Comparison of ENCODE assay signal across 13 cellular contexts in the genomic region with DNA sequence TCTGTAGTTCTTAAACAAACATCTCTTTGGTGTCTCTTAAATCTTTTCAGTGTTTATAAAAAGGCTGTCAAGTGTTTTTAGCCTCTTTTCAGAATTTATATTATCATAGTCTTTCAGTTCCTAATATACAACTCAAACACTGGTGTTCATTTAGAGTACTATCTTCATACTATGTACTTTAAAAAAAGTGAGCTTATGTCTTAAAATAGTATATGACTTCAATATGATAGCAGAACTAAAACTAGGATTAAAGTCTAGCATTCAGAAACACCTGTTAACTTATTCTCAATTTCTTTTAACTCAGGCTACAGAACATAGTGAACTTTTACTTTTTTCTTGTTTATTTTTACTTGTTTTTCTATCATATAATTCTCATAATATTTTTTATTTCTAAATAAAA. TPM values are rescaled to one million over a fixed set of nuclear protein-coding genes. Genes with fewer than 3 reads are reported as not detected.
DNase-seq lines count a peak whose midpoint lies in the region; ATAC-seq and TF ChIP-seq lines count a peak whose summit lies in the region.
"Had no signal": no experiment of that assay in that cellular context is flagged by ENCODE, and none has a peak within 500 bp of the region (broad histone marks: within the 10 kb centered on the region; RNA-seq: fewer than 3 reads in every experiment).

No MANE protein-coding gene starts in this region.

- no peaks in the 10 kb centered on the region for H3K36me3 Mint-ChIP-seq in activated B cell treated with CpG ODN at 0.5 μM for 24 hours (ENCODE audit: low read depth)
- H3K36me3 Mint-ChIP-seq in CD4-positive, alpha-beta T cell (ENCODE audit: low read depth), result no peaks in the 10 kb centered on the region
- H3K36me3 Mint-ChIP-seq in activated CD8-positive, alpha-beta memory T cell treated with anti-CD3 and anti-CD28 coated beads, Interleukin-2, amount 10 ng/mL, durations not matched to agents 7 days and 5 days, result no peaks in the 10 kb centered on the region

- peaks cover 40% of the 10 kb centered on the region for H3K4me1 Mint-ChIP-seq in activated B cell treated with CpG ODN at 0.5 μM for 24 hours
- no peaks in the 10 kb centered on the region for H3K4me1 Mint-ChIP-seq in CD4-positive, alpha-beta T cell (ENCODE audit: low read depth)
- H3K4me1 Mint-ChIP-seq in activated CD8-positive, alpha-beta memory T cell treated with anti-CD3 and anti-CD28 coated beads, Interleukin-2, amount 10 ng/mL, durations not matched to agents 7 days and 5 days, result no peaks in the 10 kb centered on the region

- H3K4me3 Mint-ChIP-seq in activated B cell treated with CpG ODN at 0.5 μM for 24 hours, result peak overlapping the region; percentile 30
- no peak overlapping the region for H3K4me3 Mint-ChIP-seq in CD4-positive, alpha-beta T cell
- H3K4me3 Mint-ChIP-seq in activated CD8-positive, alpha-beta memory T cell treated with anti-CD3 and anti-CD28 coated beads, Interleukin-2, amount 10 ng/mL, durations not matched to agents 7 days and 5 days, result no peak overlapping the region

- POLR2A ChIA-PET in activated B cell treated with CpG ODN at 0.5 μM for 24 hours (lab: Charles Lee), result interaction anchor here (0.5 to 3.2 kb wide), 10 partner anchors 9 to 1643 kb away, joined by 3 to 15 read pairs (median 4); a partner anchor contains a TSS
- POLR2A ChIA-PET in CD4-positive, alpha-beta T cell (lab: Charles Lee), result no interaction called here

- no peak for DNase-seq in activated B cell treated with CpG ODN at 0.5 μM for 24 hours
- no peak for DNase-seq in CD4-positive, alpha-beta T cell
- DNase-seq in stimulated activated CD4-positive, alpha-beta T cell treated with anti-CD3 and anti-CD28 coated beads, Interleukin-15, amount 100 ng/mL, for 24 hours, result no peak
- no peak for DNase-seq in cerebellar cortex (ENCODE audit: low spot score)
- DNase-seq in activated CD8-positive, alpha-beta memory T cell treated with anti-CD3 and anti-CD28 coated beads, Interleukin-2, amount 10 ng/mL, durations not matched to agents 7 days and 5 days, result no peak
- DNase-seq: activated CD4-positive, alpha-beta T cell treated with anti-CD3 and anti-CD28 coated beads, Interleukin-2, amount 50 U/mL, for 4 hours; effector CD4-positive, alpha-beta T cell; NCI-H2171 treated with DMSO at 0.1 percent for 48 hours; SJCRH30 had no signal

- H3K27ac ChIP-seq in CD4-positive, alpha-beta T cell (ENCODE audit: low read depth, low read length), result no peak overlapping the region
- H3K27ac ChIP-seq: hepatocyte, SJCRH30 had no signal

- CTCF ChIA-PET in activated B cell treated with CpG ODN at 0.5 μM for 24 hours (lab: Charles Lee), result interaction anchor here (1.1 to 1.7 kb wide), 2 partner anchors 9 to 13 kb away, joined by 3 to 11 read pairs; no protein-coding TSS in a partner anchor
- CTCF ChIA-PET in CD4-positive, alpha-beta T cell (lab: Charles Lee), result no interaction called here
- CTCF ChIA-PET in activated CD8-positive, alpha-beta memory T cell treated with anti-CD3 and anti-CD28 coated beads, Interleukin-2, amount 10 ng/mL, durations not matched to agents 7 days and 5 days (lab: Charles Lee), result no interaction called here

- H3K27me3 ChIP-seq in CD4-positive, alpha-beta T cell (ENCODE audit: control insufficient read depth, insufficient read depth, low read length), result no peaks in the 10 kb centered on the region
- H3K27me3 ChIP-seq: hepatocyte, SJCRH30 had no signal

- no peaks in the 10 kb centered on the region for H3K9me3 Mint-ChIP-seq in activated B cell treated with CpG ODN at 0.5 μM for 24 hours
- no peaks in the 10 kb centered on the region for H3K9me3 Mint-ChIP-seq in CD4-positive, alpha-beta T cell
- H3K9me3 Mint-ChIP-seq in activated CD8-positive, alpha-beta memory T cell treated with anti-CD3 and anti-CD28 coated beads, Interleukin-2, amount 10 ng/mL, durations not matched to agents 7 days and 5 days (ENCODE audit: low read depth), result no peaks in the 10 kb centered on the region

- ATAC-seq in GM18520 (IDR thresholded peaks at IDR 0.05; ENCODE audit: unreplicated experiment) (peak; percentile 97), GM21515 (IDR thresholded peaks at IDR 0.05; ENCODE audit: unreplicated experiment) (peak; percentile 99), HG03066 (IDR thresholded peaks at IDR 0.05; ENCODE audit: low read depth, unreplicated experiment) (peak; percentile 99), activated B cell treated with CpG ODN at 0.5 μM for 24 hours (ENCODE audit: low read depth) (peak; percentile 86)
- ATAC-seq in CD4-positive, alpha-beta T cell (ENCODE audit: poor library complexity), result no peak
- ATAC-seq in activated CD8-positive, alpha-beta memory T cell treated with anti-CD3 and anti-CD28 coated beads, Interleukin-2, amount 10 ng/mL, durations not matched to agents 7 days and 5 days, result no peak

- H3K27me3 Mint-ChIP-seq in activated B cell treated with CpG ODN at 0.5 μM for 24 hours, result no peaks in the 10 kb centered on the region
- H3K27me3 Mint-ChIP-seq in CD4-positive, alpha-beta T cell, result no peaks in the 10 kb centered on the region
- H3K27me3 Mint-ChIP-seq in activated CD8-positive, alpha-beta memory T cell treated with anti-CD3 and anti-CD28 coated beads, Interleukin-2, amount 10 ng/mL, durations not matched to agents 7 days and 5 days, result no peaks in the 10 kb centered on the region

- TF ChIP-seq CTCF in activated B cell treated with CpG ODN at 0.5 μM for 24 hours (IDR thresholded peaks at IDR 0.05), result no peak
- TF ChIP-seq CTCF in CD4-positive, alpha-beta T cell (IDR thresholded peaks at IDR 0.05), result no peak

- H3K9me3 ChIP-seq in CD4-positive, alpha-beta T cell (ENCODE audit: control insufficient read depth, low read length), result no peaks in the 10 kb centered on the region
- H3K9me3 ChIP-seq: SJCRH30 had no signal

- intact Hi-C loops in activated B cell treated with CpG ODN at 0.5 μM for 24 hours (cut with micrococcal nuclease), result loop anchor here (1.0 to 2.0 kb wide), 4 partner anchors 9 to 67 kb away; no protein-coding TSS in a partner anchor
- intact Hi-C loops in CD4-positive, alpha-beta T cell (cut with DNase I, micrococcal nuclease), result no loop called here

- peak overlapping the region; percentile 93 for H3K27ac Mint-ChIP-seq in activated B cell treated with CpG ODN at 0.5 μM for 24 hours
- H3K27ac Mint-ChIP-seq in CD4-positive, alpha-beta T cell, result no peak overlapping the region
- H3K27ac Mint-ChIP-seq in activated CD8-positive, alpha-beta memory T cell treated with anti-CD3 and anti-CD28 coated beads, Interleukin-2, amount 10 ng/mL, durations not matched to agents 7 days and 5 days, result no peak overlapping the region

RNA-seq across cellular contexts. Expression of a gene that starts 14.7 kb away (rescaled TPM):
- total RNA-seq in activated B cell treated with CpG ODN at 0.5 μM for 24 hours, result 51.5 and 60.2 TPM in 2 replicates
- total RNA-seq in CD4-positive, alpha-beta T cell, result 1 to 10 TPM; 8.7 to 8.9 TPM
- total RNA-seq in activated CD8-positive, alpha-beta memory T cell treated with anti-CD3 and anti-CD28 coated beads, Interleukin-2, amount 10 ng/mL, durations not matched to agents 7 days and 5 days, result 10 to 100 TPM; 14.7 to 41.4 TPM

Comparison
In these comparisons a context has a peak if more than half of its experiments do, and no peak if none do; other contexts are left out.
1. ATAC-seq: peak in GM18520 (single experiment), GM21515 (single experiment), HG03066 (single experiment) and activated B cell treated with CpG ODN at 0.5 μM for 24 hours (single experiment); none in CD4-positive, alpha-beta T cell (single experiment) and activated CD8-positive, alpha-beta memory T cell treated with anti-CD3 and anti-CD28 coated beads, Interleukin-2, amount 10 ng/mL, durations not matched to agents 7 days and 5 days (single experiment).